Comparison of ENCODE assay signal across 8 cellular contexts in the genomic region with DNA sequence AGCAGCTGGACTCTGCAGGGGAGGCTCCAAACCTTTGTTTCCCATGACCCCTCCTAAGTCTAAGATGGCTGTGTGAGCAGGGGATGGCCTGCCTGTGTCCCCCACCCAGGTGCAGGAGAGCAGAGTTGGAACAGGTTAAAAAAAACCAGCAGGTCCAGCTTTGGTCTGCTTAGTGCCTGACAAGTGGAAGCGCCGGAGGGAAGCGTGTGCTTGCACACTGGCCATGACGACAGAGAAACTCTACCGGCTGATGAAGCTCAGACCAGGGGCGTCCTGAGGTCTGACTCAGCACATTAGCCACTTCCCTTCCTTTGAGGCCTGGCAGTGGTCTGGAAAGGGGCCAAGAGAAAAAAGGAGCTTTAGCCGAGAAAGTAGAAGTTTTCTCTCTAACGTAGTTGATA.
DNase-seq lines count a peak whose midpoint lies in the region; ATAC-seq and TF ChIP-seq lines count a peak whose summit lies in the region.

No MANE protein-coding gene starts in this region.

- no peak overlapping the region for H3K27ac Mint-ChIP-seq in activated CD4-positive, alpha-beta memory T cell treated with anti-CD3 and anti-CD28 coated beads for 36 hours

- intact Hi-C loops in activated CD4-positive, alpha-beta memory T cell treated with anti-CD3 and anti-CD28 coated beads for 36 hours (cut with micrococcal nuclease): no loop called here
- intact Hi-C loops in esophagus squamous epithelium (cut with DNase I): no loop called here

- no peak for TF ChIP-seq POLR2A in esophagus squamous epithelium (IDR thresholded peaks at IDR 0.05)

- peak; percentile 83 for DNase-seq in AG08395 (ENCODE audit: low spot score)
- DNase-seq in activated CD4-positive, alpha-beta memory T cell treated with anti-CD3 and anti-CD28 coated beads for 36 hours: peak; percentile 41
- DNase-seq in kidney epithelial cell (ENCODE audit: low read depth): peak; percentile 71
- DNase-seq in WERI-Rb-1: no peak
- DNase-seq in esophagus squamous epithelium (lab: John Stamatoyannopoulos, UW): no peak

- no peaks in the 10 kb centered on the region for H3K27me3 ChIP-seq in kidney epithelial cell (ENCODE audit: control insufficient read depth, insufficient read depth, low read length)
- no peaks in the 10 kb centered on the region for H3K27me3 ChIP-seq in WERI-Rb-1 (ENCODE audit: insufficient read depth, low read depth, severe bottlenecking)
- peaks cover 0 to 5% (median 0%) of the 10 kb centered on the region in 4 donors for H3K27me3 ChIP-seq in esophagus squamous epithelium

- no peaks in the 10 kb centered on the region for H3K36me3 Mint-ChIP-seq in activated CD4-positive, alpha-beta memory T cell treated with anti-CD3 and anti-CD28 coated beads for 36 hours

- no peaks in the 10 kb centered on the region for H3K9me3 ChIP-seq in WERI-Rb-1 (ENCODE audit: severe bottlenecking)
- no peaks in the 10 kb centered on the region for H3K9me3 ChIP-seq in esophagus squamous epithelium

- H3K4me3 ChIP-seq in kidney epithelial cell (ENCODE audit: low read depth, low read length): no peak overlapping the region
- H3K4me3 ChIP-seq in WERI-Rb-1 (ENCODE audit: low read depth, low read length): no peak overlapping the region
- H3K4me3 ChIP-seq in esophagus squamous epithelium: no peak overlapping the region

- WGBS in esophagus squamous epithelium, 2 donors: 2 to 5% methylated on average over 5 of the region's 8 CpGs

- POLR2A ChIA-PET in activated CD4-positive, alpha-beta memory T cell treated with anti-CD3 and anti-CD28 coated beads for 36 hours (lab: Charles Lee): no interaction called here

- no peak overlapping the region for H3K4me3 Mint-ChIP-seq in activated CD4-positive, alpha-beta memory T cell treated with anti-CD3 and anti-CD28 coated beads for 36 hours

- H3K36me3 ChIP-seq in kidney epithelial cell (ENCODE audit: control insufficient read depth, insufficient read depth, low read length) (no peaks in the 10 kb centered on the region), WERI-Rb-1 (no peaks in the 10 kb centered on the region), esophagus squamous epithelium (no peaks in the 10 kb centered on the region)

- H3K27ac ChIP-seq in WERI-Rb-1 (no peak overlapping the region), esophagus squamous epithelium (no peak overlapping the region)

- peaks cover 0 to 8% (median 0%) of the 10 kb centered on the region in 3 donors for H3K4me1 ChIP-seq in esophagus squamous epithelium

- ATAC-seq in GM18870 (IDR thresholded peaks at IDR 0.05; ENCODE audit: unreplicated experiment) (peak; percentile 52), HG03469 (IDR thresholded peaks at IDR 0.05; ENCODE audit: unreplicated experiment) (peak; percentile 86), HG02798 (IDR thresholded peaks at IDR 0.05; ENCODE audit: poor library complexity, unreplicated experiment) (no peak)

- H3K9me3 Mint-ChIP-seq in activated CD4-positive, alpha-beta memory T cell treated with anti-CD3 and anti-CD28 coated beads for 36 hours: no peaks in the 10 kb centered on the region

- TF ChIP-seq CTCF in kidney epithelial cell (IDR thresholded peaks at IDR 0.05; ENCODE audit: insufficient read depth, low read length, poor library complexity, severe bottlenecking) (no peak), WERI-Rb-1 (IDR thresholded peaks at IDR 0.05; ENCODE audit: low read depth, low read length) (no peak), esophagus squamous epithelium (IDR thresholded peaks at IDR 0.05) (no peak)

- peaks cover 14% of the 10 kb centered on the region for H3K4me1 Mint-ChIP-seq in activated CD4-positive, alpha-beta memory T cell treated with anti-CD3 and anti-CD28 coated beads for 36 hours (ENCODE audit: low read depth)

- CTCF ChIA-PET in activated CD4-positive, alpha-beta memory T cell treated with anti-CD3 and anti-CD28 coated beads for 36 hours (lab: Charles Lee): no interaction called here

- peaks cover 5% of the 10 kb centered on the region for H3K27me3 Mint-ChIP-seq in activated CD4-positive, alpha-beta memory T cell treated with anti-CD3 and anti-CD28 coated beads for 36 hours

Comparison
In these comparisons a context has a peak if more than half of its experiments do, and no peak if none do; other contexts are left out.
1. DNase-seq: peak in AG08395 (single experiment), activated CD4-positive, alpha-beta memory T cell treated with anti-CD3 and anti-CD28 coated beads for 36 hours (single experiment) and kidney epithelial cell (single experiment); none in WERI-Rb-1 (single experiment) and esophagus squamous epithelium (single experiment).